In genomic region chr17:48382989-48383388, GRCh38 we compare ENCODE assay signal across 21 cellular contexts. TPM values are rescaled to one million over a fixed set of nuclear protein-coding genes. Genes with fewer than 3 reads are reported as not detected.
A peak's percentile ranks its signal among the peaks of the same experiment; 100 is the strongest.
DNase-seq lines count a peak whose midpoint lies in the region; TF ChIP-seq lines count a peak whose summit lies in the region.
"Had no signal": no experiment of that assay in that cellular context is flagged by ENCODE, and none has a peak within 500 bp of the region (broad histone marks: within the 10 kb centered on the region; RNA-seq: fewer than 3 reads in every experiment).

No MANE protein-coding gene starts in this region.

- intact Hi-C loops in colonic mucosa (cut with DNase I) = no loop called here

- no peak overlapping the region for H2BK12ac ChIP-seq in mesenchymal stem cell (ENCODE audit: low read length in 2 of 2)

- H3K79me1 ChIP-seq in mesenchymal stem cell (replicated peaks; ENCODE audit: low read length, poor library complexity, severe bottlenecking) = no peaks in the 10 kb centered on the region

- H3K9ac ChIP-seq in mesenchymal stem cell (ENCODE audit: low read length) (no peak overlapping the region), colonic mucosa (ENCODE audit: low read depth in 2 of 2, low read length in 2 of 2) (no peak overlapping the region)
- H3K9ac ChIP-seq: parathyroid adenoma had no signal

- TF ChIP-seq CTCF in colonic mucosa (IDR thresholded peaks at IDR 0.05) = no peak

- H3K4me3 ChIP-seq in mesenchymal stem cell (ENCODE audit: insufficient read depth in 1 of 2, low read depth in 1 of 2, low read length in 2 of 2) (no peak overlapping the region), colonic mucosa (no peak overlapping the region)
- H3K4me3 ChIP-seq: gastroesophageal sphincter, tibial nerve had no signal

- H3K14ac ChIP-seq in mesenchymal stem cell (ENCODE audit: low read length in 2 of 2) = no peak overlapping the region

- H3K9me3 ChIP-seq in mesenchymal stem cell (ENCODE audit: control insufficient read depth, low read length) (no peaks in the 10 kb centered on the region), colonic mucosa (no peaks in the 10 kb centered on the region)
- H3K9me3 ChIP-seq: gastroesophageal sphincter, tibial nerve had no signal

- DNase-seq in DMS153 (lab: John Stamatoyannopoulos, UW) (peak; percentile 60), HT-29 (ENCODE audit: low spot score) (peak; percentile 59), NCI-H748 treated with DMSO at 0.1 percent for 48 hours (lab: John Stamatoyannopoulos, UW) (peak; percentile 17), mesenchymal stem cell (peak; percentile 43), colonic mucosa (no peak), SHP77 treated with DMSO at 0.1 percent for 48 hours (lab: John Stamatoyannopoulos, UW) (no peak)
- no peak for DNase-seq in activated CD4-positive, alpha-beta T cell treated with anti-CD3 and anti-CD28 coated beads for 4 hours
- DNase-seq: activated CD4-positive, alpha-beta T cell treated with anti-CD3 and anti-CD28 coated beads, Interleukin-2, amount 10 ng/mL, durations not matched to agents 7 days and 5 days; activated effector memory CD4-positive, alpha-beta T cell treated with Interleukin-2 at 50 U/mL for 16 hours; Calu3; EL; H7; NCI-H1694; NCI-H524 treated with DMSO at 0.1 percent for 48 hours; retina; T-cell had no signal

- H3K27ac ChIP-seq in mesenchymal stem cell (ENCODE audit: low read length, poor library complexity, severe bottlenecking) (no peak overlapping the region), colonic mucosa (no peak overlapping the region)
- H3K27ac ChIP-seq: gastroesophageal sphincter, parathyroid adenoma, RWPE1, tibial nerve had no signal

- no peak overlapping the region for H2BK5ac ChIP-seq in mesenchymal stem cell (ENCODE audit: low read depth, low read length, poor library complexity, severe bottlenecking)

- H3K4me1 ChIP-seq in mesenchymal stem cell (ENCODE audit: control insufficient read depth, insufficient read depth, low read depth, low read length) (no peaks in the 10 kb centered on the region), colonic mucosa (no peaks in the 10 kb centered on the region)
- H3K4me1 ChIP-seq: gastroesophageal sphincter, parathyroid adenoma, tibial nerve had no signal

- H3K36me3 ChIP-seq in mesenchymal stem cell (ENCODE audit: control insufficient read depth in 1 of 2, insufficient read depth in 2 of 2, low read depth in 1 of 2, low read length in 2 of 2) (no peaks in the 10 kb centered on the region), colonic mucosa (no peaks in the 10 kb centered on the region)
- H3K36me3 ChIP-seq: gastroesophageal sphincter, tibial nerve had no signal

- H4K8ac ChIP-seq in mesenchymal stem cell (ENCODE audit: low read length) = no peak overlapping the region

- no peak overlapping the region for H3K4me2 ChIP-seq in mesenchymal stem cell (ENCODE audit: low read length, poor library complexity, severe bottlenecking)

- WGBS in mesenchymal stem cell = 0% methylated on average over 1 of the region's 3 CpGs

- no peak overlapping the region for H2BK15ac ChIP-seq in mesenchymal stem cell (ENCODE audit: low read depth, poor library complexity, severe bottlenecking)

- H3K18ac ChIP-seq in mesenchymal stem cell (ENCODE audit: low read depth in 1 of 2, low read length in 2 of 2) = no peak overlapping the region

- peaks cover 21 to 34% of the 10 kb centered on the region in 2 experiments for H3K27me3 ChIP-seq in mesenchymal stem cell (ENCODE audit: control insufficient read depth in 1 of 2, insufficient read depth in 1 of 2, low read length in 2 of 2)
- H3K27me3 ChIP-seq in colonic mucosa = no peaks in the 10 kb centered on the region

- H3K23ac ChIP-seq in mesenchymal stem cell (ENCODE audit: low read length in 2 of 2) = no peak overlapping the region

- no peak overlapping the region for H2AK5ac ChIP-seq in mesenchymal stem cell (ENCODE audit: low read length, severe bottlenecking)

- no peak overlapping the region for H2AFZ ChIP-seq in mesenchymal stem cell (ENCODE audit: low read depth, low read length)
- H2AFZ ChIP-seq: parathyroid adenoma had no signal

- H2BK120ac ChIP-seq in mesenchymal stem cell (ENCODE audit: low read depth, low read length) = no peak overlapping the region

- H4K91ac ChIP-seq in mesenchymal stem cell (ENCODE audit: low read length) = no peak overlapping the region

- H3K4ac ChIP-seq in mesenchymal stem cell (ENCODE audit: low read depth in 1 of 2, low read length in 2 of 2) = no peak overlapping the region

RNA-seq across cellular contexts. Expression of gene SKAP1, which starts 47.0 kb away (rescaled TPM):
- 4.3 and 4.7 TPM in 2 replicates for total RNA-seq in HT-29 (2014; rRNA removed; shearing (Covaris generic))
- polyA plus RNA-seq in mesenchymal stem cell (2013, experiment 1 of 2) = 0.11 TPM
- 0.16 TPM for polyA plus RNA-seq in mesenchymal stem cell (2013, experiment 2 of 2)
- 1 to 10 TPM; 1.2 to 2.1 TPM for total RNA-seq in colonic mucosa
- total RNA-seq: H7, lung microvascular endothelial cell had no signal

Comparison
In these comparisons a context has a peak if more than half of its experiments do, and no peak if none do; other contexts are left out.
1. DNase-seq: peak in DMS153 (single experiment), HT-29 (single experiment), NCI-H748 treated with DMSO at 0.1 percent for 48 hours (single experiment) and mesenchymal stem cell (single experiment); none in colonic mucosa (single experiment), SHP77 treated with DMSO at 0.1 percent for 48 hours (single experiment) and activated CD4-positive, alpha-beta T cell treated with anti-CD3 and anti-CD28 coated beads for 4 hours (0 of 2).